23 cellular contexts compared by ENCODE assay signal in the genomic region with DNA sequence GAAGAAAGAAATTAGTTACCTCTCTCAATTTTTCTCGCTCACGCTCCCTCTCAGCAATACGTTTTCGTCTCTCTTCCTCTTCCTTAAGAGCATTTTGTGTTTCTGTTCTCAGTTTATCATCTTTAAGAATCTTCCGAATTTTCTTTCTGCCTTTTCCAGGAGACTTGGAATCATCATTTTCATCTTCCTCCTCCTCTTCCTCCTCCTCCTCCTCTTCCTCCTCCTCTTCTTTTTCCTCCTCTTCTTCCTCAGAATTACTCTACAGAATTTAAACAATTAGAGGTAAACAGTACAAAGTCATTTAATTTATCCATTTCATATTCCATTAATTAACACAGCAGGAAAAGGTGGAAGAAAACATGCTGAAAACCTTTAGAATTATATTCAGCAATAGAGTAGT.
A peak's percentile ranks its signal among the peaks of the same experiment; 100 is the strongest.
DNase-seq lines count a peak whose midpoint lies in the region; ATAC-seq and TF ChIP-seq lines count a peak whose summit lies in the region.
"Had no signal": no experiment of that assay in that cellular context is flagged by ENCODE, and none has a peak within 500 bp of the region (broad histone marks: within the 10 kb centered on the region; RNA-seq: fewer than 3 reads in every experiment).

No MANE protein-coding gene starts in this region.

- POLR2A ChIA-PET in HEK293 (lab: Yijun Ruan, JAX): no interaction called here

- no peak for ATAC-seq in activated T-cell treated with anti-CD3 and anti-CD28 coated beads, Interleukin-2, amount 50 U/mL, for 72 hours (replicated peaks in 1 of 2)
- no peak for ATAC-seq in activated T-cell treated with anti-CD3 and anti-CD28 coated beads, Interleukin-2, amount 50 U/mL, for 4 hours
- ATAC-seq: A549, GM12878 had no signal

- no peak for DNase-seq in activated T-cell treated with anti-CD3 and anti-CD28 coated beads, Interleukin-2, amount 50 U/mL, for 72 hours
- DNase-seq in activated T-cell treated with anti-CD3 and anti-CD28 coated beads, Interleukin-2, amount 50 U/mL, for 4 hours: no peak
- no peak for DNase-seq in endothelial cell (ENCODE audit: low spot score)
- no peak for DNase-seq in Peyer's patch
- DNase-seq: AML-193; CD4-positive, alpha-beta memory T cell; CD4-positive, CD25-positive, alpha-beta regulatory T cell; CD8-positive, alpha-beta memory T cell; COR-L47; DMS 273 treated with DMSO at 0.1 percent for 48 hours; DMS153; DMS53; DMS79; DND-41; EL; GDM1 had no signal

- H3K4me3 Mint-ChIP-seq in activated T-cell treated with anti-CD3 and anti-CD28 coated beads, Interleukin-2, amount 50 U/mL, for 72 hours: no peak overlapping the region
- H3K4me3 Mint-ChIP-seq in activated T-cell treated with anti-CD3 and anti-CD28 coated beads, Interleukin-2, amount 50 U/mL, for 4 hours: no peak overlapping the region
- peak overlapping the region; percentile 43 for H3K4me3 Mint-ChIP-seq in endothelial cell (ENCODE audit: unreplicated experiment)
- H3K4me3 Mint-ChIP-seq: B cell; CD4-positive, alpha-beta memory T cell; CD4-positive, CD25-positive, alpha-beta regulatory T cell; CD8-positive, alpha-beta memory T cell had no signal

- CTCF ChIA-PET in HEK293 (lab: Yijun Ruan, JAX): no interaction called here

- peaks cover 7% of the 10 kb centered on the region for H3K27me3 Mint-ChIP-seq in activated T-cell treated with anti-CD3 and anti-CD28 coated beads, Interleukin-2, amount 50 U/mL, for 72 hours (ENCODE audit: low read depth)
- H3K27me3 Mint-ChIP-seq in activated T-cell treated with anti-CD3 and anti-CD28 coated beads, Interleukin-2, amount 50 U/mL, for 4 hours (ENCODE audit: low read depth): no peaks in the 10 kb centered on the region
- H3K27me3 Mint-ChIP-seq in endothelial cell (ENCODE audit: unreplicated experiment): peaks cover 2% of the 10 kb centered on the region
- H3K27me3 Mint-ChIP-seq: B cell; CD4-positive, alpha-beta memory T cell; CD4-positive, CD25-positive, alpha-beta regulatory T cell; CD8-positive, alpha-beta memory T cell had no signal

- no peaks in the 10 kb centered on the region for H3K4me1 ChIP-seq in HEK293 (ENCODE audit: control insufficient read depth, insufficient read depth, low read length)
- H3K4me1 ChIP-seq in Peyer's patch: no peaks in the 10 kb centered on the region

- H3K27me3 ChIP-seq in Peyer's patch: no peaks in the 10 kb centered on the region

- no peaks in the 10 kb centered on the region for H3K9me3 Mint-ChIP-seq in activated T-cell treated with anti-CD3 and anti-CD28 coated beads, Interleukin-2, amount 50 U/mL, for 72 hours
- no peaks in the 10 kb centered on the region for H3K9me3 Mint-ChIP-seq in activated T-cell treated with anti-CD3 and anti-CD28 coated beads, Interleukin-2, amount 50 U/mL, for 4 hours
- no peaks in the 10 kb centered on the region for H3K9me3 Mint-ChIP-seq in endothelial cell (ENCODE audit: unreplicated experiment)
- H3K9me3 Mint-ChIP-seq: CD4-positive, alpha-beta memory T cell; CD4-positive, CD25-positive, alpha-beta regulatory T cell; CD8-positive, alpha-beta memory T cell had no signal

- H3K36me3 ChIP-seq in HEK293 (ENCODE audit: control insufficient read depth in 2 of 2, insufficient read depth in 1 of 2, low read length in 2 of 2) (peaks cover 52 to 61% of the 10 kb centered on the region in 2 experiments), Peyer's patch (peaks cover 0 to 10% (median 0%) of the 10 kb centered on the region in 3 donors)

- H3K27ac ChIP-seq in HEK293 (ENCODE audit: extremely low read depth, low read depth, low read length) (no peak overlapping the region), Peyer's patch (no peak overlapping the region)
- H3K27ac ChIP-seq: 22Rv1; A549; BLaER1 treated with 17β-estradiol and CSF1 and Interleukin-3, amounts not matched to agents 10 nM and 100 nM; C4-2B had no signal

- peaks cover 4% of the 10 kb centered on the region for H3K4me1 Mint-ChIP-seq in activated T-cell treated with anti-CD3 and anti-CD28 coated beads, Interleukin-2, amount 50 U/mL, for 72 hours (ENCODE audit: low read depth)
- peaks cover 11% of the 10 kb centered on the region for H3K4me1 Mint-ChIP-seq in activated T-cell treated with anti-CD3 and anti-CD28 coated beads, Interleukin-2, amount 50 U/mL, for 4 hours (ENCODE audit: low read depth)
- H3K4me1 Mint-ChIP-seq in endothelial cell (ENCODE audit: unreplicated experiment): no peaks in the 10 kb centered on the region
- H3K4me1 Mint-ChIP-seq: B cell had no signal

- TF ChIP-seq CTCF in HEK293 (tag by site-specific recombination; IDR thresholded peaks at IDR 0.05) (no peak), endothelial cell (IDR thresholded peaks at IDR 0.05; ENCODE audit: unreplicated experiment) (no peak), Peyer's patch (IDR thresholded peaks at IDR 0.05) (no peak)

- H3K9me3 ChIP-seq in HEK293 (ENCODE audit: control insufficient read depth, insufficient read depth, low read depth, low read length) (no peaks in the 10 kb centered on the region), Peyer's patch (no peaks in the 10 kb centered on the region)
- H3K9me3 ChIP-seq: A549 had no signal

- H3K27ac Mint-ChIP-seq in activated T-cell treated with anti-CD3 and anti-CD28 coated beads, Interleukin-2, amount 50 U/mL, for 72 hours: peak overlapping the region; percentile 80
- H3K27ac Mint-ChIP-seq in endothelial cell (ENCODE audit: unreplicated experiment): no peak overlapping the region
- H3K27ac Mint-ChIP-seq: B cell; CD4-positive, CD25-positive, alpha-beta regulatory T cell had no signal

- no peak for TF ChIP-seq POLR2A in Peyer's patch (IDR thresholded peaks at IDR 0.05)

- peaks cover 6 to 24% of the 10 kb centered on the region in 2 donors for H3K36me3 Mint-ChIP-seq in activated T-cell treated with anti-CD3 and anti-CD28 coated beads, Interleukin-2, amount 50 U/mL, for 72 hours (ENCODE audit: insufficient read depth in 2 of 2)
- peaks cover 14% of the 10 kb centered on the region for H3K36me3 Mint-ChIP-seq in activated T-cell treated with anti-CD3 and anti-CD28 coated beads, Interleukin-2, amount 50 U/mL, for 4 hours (ENCODE audit: insufficient read depth)
- H3K36me3 Mint-ChIP-seq in endothelial cell (ENCODE audit: low read depth, unreplicated experiment): peaks cover 4% of the 10 kb centered on the region

- H3K4me3 ChIP-seq in HEK293 (ENCODE audit: low read depth, low read length) (no peak overlapping the region), Peyer's patch (no peak overlapping the region)
- H3K4me3 ChIP-seq: A549; BLaER1 treated with 17β-estradiol and CSF1 and Interleukin-3, amounts not matched to agents 10 nM and 100 nM; GM12878 had no signal

TF ChIP-seq in HEK293, 187 proteins besides CTCF, POLR2A, EP300 and RAD21:
- TF ChIP-seq, protein P1, sequence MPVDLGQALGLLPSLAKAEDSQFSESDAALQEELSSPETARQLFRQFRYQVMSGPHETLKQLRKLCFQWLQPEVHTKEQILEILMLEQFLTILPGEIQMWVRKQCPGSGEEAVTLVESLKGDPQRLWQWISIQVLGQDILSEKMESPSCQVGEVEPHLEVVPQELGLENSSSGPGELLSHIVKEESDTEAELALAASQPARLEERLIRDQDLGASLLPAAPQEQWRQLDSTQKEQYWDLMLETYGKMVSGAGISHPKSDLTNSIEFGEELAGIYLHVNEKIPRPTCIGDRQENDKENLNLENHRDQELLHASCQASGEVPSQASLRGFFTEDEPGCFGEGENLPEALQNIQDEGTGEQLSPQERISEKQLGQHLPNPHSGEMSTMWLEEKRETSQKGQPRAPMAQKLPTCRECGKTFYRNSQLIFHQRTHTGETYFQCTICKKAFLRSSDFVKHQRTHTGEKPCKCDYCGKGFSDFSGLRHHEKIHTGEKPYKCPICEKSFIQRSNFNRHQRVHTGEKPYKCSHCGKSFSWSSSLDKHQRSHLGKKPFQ (tag by site-specific recombination; IDR thresholded peaks at IDR 0.05): no peak
- TF ChIP-seq, protein P2, sequence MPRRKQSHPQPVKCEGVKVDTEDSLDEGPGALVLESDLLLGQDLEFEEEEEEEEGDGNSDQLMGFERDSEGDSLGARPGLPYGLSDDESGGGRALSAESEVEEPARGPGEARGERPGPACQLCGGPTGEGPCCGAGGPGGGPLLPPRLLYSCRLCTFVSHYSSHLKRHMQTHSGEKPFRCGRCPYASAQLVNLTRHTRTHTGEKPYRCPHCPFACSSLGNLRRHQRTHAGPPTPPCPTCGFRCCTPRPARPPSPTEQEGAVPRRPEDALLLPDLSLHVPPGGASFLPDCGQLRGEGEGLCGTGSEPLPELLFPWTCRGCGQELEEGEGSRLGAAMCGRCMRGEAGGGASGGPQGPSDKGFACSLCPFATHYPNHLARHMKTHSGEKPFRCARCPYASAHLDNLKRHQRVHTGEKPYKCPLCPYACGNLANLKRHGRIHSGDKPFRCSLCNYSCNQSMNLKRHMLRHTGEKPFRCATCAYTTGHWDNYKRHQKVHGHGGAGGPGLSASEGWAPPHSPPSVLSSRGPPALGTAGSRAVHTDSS (tag by site-specific recombination; IDR thresholded peaks at IDR 0.05): peak; percentile 93
- TF ChIP-seq ZNF202 (tag by site-specific recombination; IDR thresholded peaks at IDR 0.05; ENCODE audit: borderline replicate concordance): no peak
